In genomic region chr19:14147797-14148605, GRCh38 we compare ENCODE assay signal across 7 cellular contexts. TPM values are rescaled to one million over a fixed set of nuclear protein-coding genes. Genes with fewer than 3 reads are reported as not detected.
A peak's percentile ranks its signal among the peaks of the same experiment; 100 is the strongest.
DNase-seq lines count a peak whose midpoint lies in the region; ATAC-seq and TF ChIP-seq lines count a peak whose summit lies in the region.

No MANE protein-coding gene starts in this region.

- DNase-seq in GM12865 (ENCODE audit: low read depth) (peak; percentile 50), NCI-H2227 treated with DMSO at 0.1 percent for 48 hours (lab: John Stamatoyannopoulos, UW) (peak; percentile 18), middle frontal gyrus (ENCODE audit: extremely low spot score, low spot score) (peak; percentile 28)
- peak; percentile 48 for DNase-seq in activated T-cell treated with anti-CD3 and anti-CD28 coated beads, Interleukin-2, amount 50 U/mL, for 4 hours
- DNase-seq in stimulated activated naive CD4-positive, alpha-beta T cell treated with Interleukin-2 at 50 U/mL for 16 hours (lab: John Stamatoyannopoulos, UW) = peak; percentile 39

- H3K27me3 Mint-ChIP-seq in activated T-cell treated with anti-CD3 and anti-CD28 coated beads, Interleukin-2, amount 50 U/mL, for 4 hours (ENCODE audit: low read depth) = no peaks in the 10 kb centered on the region

- peak; percentile 68 for TF ChIP-seq CTCF in GM12865 (IDR thresholded peaks at IDR 0.05; ENCODE audit: insufficient read depth, low read depth, low read length, missing control alignments)

- H3K4me1 Mint-ChIP-seq in activated T-cell treated with anti-CD3 and anti-CD28 coated beads, Interleukin-2, amount 50 U/mL, for 4 hours (ENCODE audit: low read depth) = peaks cover 41% of the 10 kb centered on the region

- H3K36me3 Mint-ChIP-seq in activated T-cell treated with anti-CD3 and anti-CD28 coated beads, Interleukin-2, amount 50 U/mL, for 4 hours (ENCODE audit: insufficient read depth) = peaks cover 2% of the 10 kb centered on the region

- peak; percentile 47 to 57 for ATAC-seq in activated T-cell treated with anti-CD3 and anti-CD28 coated beads, Interleukin-2, amount 50 U/mL, for 4 hours
- ATAC-seq in esophagus mucosa (peak; percentile 63), GM18868 (IDR thresholded peaks at IDR 0.05; ENCODE audit: unreplicated experiment) (no peak)

- no peak overlapping the region for H3K4me3 ChIP-seq in GM12865 (ENCODE audit: low read depth, low read length)

- no peaks in the 10 kb centered on the region for H3K9me3 Mint-ChIP-seq in activated T-cell treated with anti-CD3 and anti-CD28 coated beads, Interleukin-2, amount 50 U/mL, for 4 hours

- H3K4me3 Mint-ChIP-seq in activated T-cell treated with anti-CD3 and anti-CD28 coated beads, Interleukin-2, amount 50 U/mL, for 4 hours = no peak overlapping the region

RNA-seq across cellular contexts. Expression of gene ASF1B, which starts 11.6 kb away (rescaled TPM):
- total RNA-seq in activated T-cell treated with anti-CD3 and anti-CD28 coated beads, Interleukin-2, amount 50 U/mL, for 4 hours = 10 to 100 TPM; 18.5 to 26.7 (median 21.0) TPM
- 13.9 TPM for total RNA-seq in esophagus mucosa

RNA-seq across cellular contexts. Expression of gene PRKACA, which starts 30.4 kb away (rescaled TPM):
- total RNA-seq in activated T-cell treated with anti-CD3 and anti-CD28 coated beads, Interleukin-2, amount 50 U/mL, for 4 hours = 10 to 100 TPM; 45.0 to 46.1 (median 45.3) TPM
- total RNA-seq in esophagus mucosa = 45.2 TPM

RNA-seq across cellular contexts. Expression of gene SAMD1, which starts 57.5 kb away (rescaled TPM):
- 100 to 1,000 TPM in 2 of 3 donors, 10 to 100 TPM in 1; 90.0 to 130 (median 112) TPM for total RNA-seq in activated T-cell treated with anti-CD3 and anti-CD28 coated beads, Interleukin-2, amount 50 U/mL, for 4 hours
- 24.8 TPM for total RNA-seq in esophagus mucosa

RNA-seq across cellular contexts. Expression of gene ADGRL1, which starts 58.0 kb away (rescaled TPM):
- 10 to 100 TPM; 22.2 to 30.2 (median 23.6) TPM for total RNA-seq in activated T-cell treated with anti-CD3 and anti-CD28 coated beads, Interleukin-2, amount 50 U/mL, for 4 hours
- total RNA-seq in esophagus mucosa = 5.5 TPM
